In the genomic region with DNA sequence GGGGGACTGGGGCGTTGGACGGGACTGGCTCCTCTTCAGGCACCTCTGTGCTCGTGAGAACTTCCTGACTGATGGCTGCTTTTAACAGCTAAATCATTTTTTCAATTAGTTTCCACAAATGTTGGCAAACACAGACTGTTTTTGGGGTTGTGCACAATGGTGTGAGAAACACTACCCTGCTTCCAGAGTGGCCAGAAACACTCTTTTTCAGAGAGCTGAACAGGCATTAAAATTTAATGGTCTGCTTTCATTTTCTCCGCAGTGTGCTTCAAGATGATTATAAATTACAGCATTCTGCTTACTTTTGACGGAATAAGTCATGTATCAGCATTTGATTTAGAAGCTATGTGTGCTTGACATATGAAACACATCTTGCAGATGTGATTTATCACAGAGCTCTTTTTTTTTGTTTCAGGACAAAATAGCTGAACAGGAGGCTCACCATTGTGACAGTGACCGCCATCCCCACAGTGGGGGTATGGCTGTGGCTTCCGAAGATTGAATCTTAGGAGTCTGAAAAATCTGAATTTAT, we compare ENCODE assay signal across 14 cellular contexts.
A peak's percentile ranks its signal among the peaks of the same experiment; 100 is the strongest.
DNase-seq lines count a peak whose midpoint lies in the region; ATAC-seq and TF ChIP-seq lines count a peak whose summit lies in the region.
"Had no signal": no experiment of that assay in that cellular context is flagged by ENCODE, and none has a peak within 500 bp of the region (broad histone marks: within the 10 kb centered on the region; RNA-seq: fewer than 3 reads in every experiment).

No MANE protein-coding gene starts in this region.

- H3K27ac ChIP-seq in right atrium auricular region (peak overlapping the region in 1 of 2 donors; percentile 63), dorsolateral prefrontal cortex (peak overlapping the region in 55 of 59 donors; percentile 12 to 84 (median 69)), vagina (no peak overlapping the region)
- H3K27ac ChIP-seq: HL-60, left lung, SK-N-MC had no signal

- H3K36me3 Mint-ChIP-seq in naive B cell: peaks cover 6 to 7% of the 10 kb centered on the region in 2 donors
- H3K36me3 Mint-ChIP-seq in activated CD8-positive, alpha-beta T cell treated with anti-CD3 and anti-CD28 coated beads for 36 hours (ENCODE audit: low read depth): no peaks in the 10 kb centered on the region

- peaks cover 0 to 11% (median 11%) of the 10 kb centered on the region in 3 donors for H3K27me3 Mint-ChIP-seq in naive B cell
- H3K27me3 Mint-ChIP-seq in activated CD8-positive, alpha-beta T cell treated with anti-CD3 and anti-CD28 coated beads for 36 hours: no peaks in the 10 kb centered on the region

- POLR2A ChIA-PET in activated CD8-positive, alpha-beta T cell treated with anti-CD3 and anti-CD28 coated beads for 36 hours (lab: Charles Lee): no interaction called here

- ATAC-seq in naive B cell (ENCODE audit: low read depth in 2 of 2): no peak
- ATAC-seq in activated CD8-positive, alpha-beta T cell treated with anti-CD3 and anti-CD28 coated beads for 36 hours: no peak

- TF ChIP-seq CTCF in right atrium auricular region (IDR thresholded peaks at IDR 0.05) (no peak), dorsolateral prefrontal cortex (IDR thresholded peaks at IDR 0.05 in 54 of 56, conservative IDR thresholded peaks at IDR 0.05 in 2 of 56; ENCODE audit: low read depth in 1 of 56, partially characterized antibody in 56 of 56) (peak in 1 of 56 donors; percentile 11), vagina (IDR thresholded peaks at IDR 0.05) (no peak)
- TF ChIP-seq CTCF in activated CD8-positive, alpha-beta T cell treated with anti-CD3 and anti-CD28 coated beads for 36 hours (IDR thresholded peaks at IDR 0.05): no peak

- H3K36me3 ChIP-seq in right atrium auricular region (no peaks in the 10 kb centered on the region), vagina (no peaks in the 10 kb centered on the region)
- H3K36me3 ChIP-seq: left lung had no signal

- no peaks in the 10 kb centered on the region for H3K9me3 ChIP-seq in right atrium auricular region
- no peaks in the 10 kb centered on the region for H3K9me3 ChIP-seq in vagina
- H3K9me3 ChIP-seq: left lung had no signal

- H3K4me1 Mint-ChIP-seq in naive B cell: peaks cover 5 to 13% (median 9%) of the 10 kb centered on the region in 3 donors
- peaks cover 5% of the 10 kb centered on the region for H3K4me1 Mint-ChIP-seq in activated CD8-positive, alpha-beta T cell treated with anti-CD3 and anti-CD28 coated beads for 36 hours (ENCODE audit: low read depth)

- no peaks in the 10 kb centered on the region for H3K27me3 ChIP-seq in right atrium auricular region
- peaks cover 0 to 4% (median 0%) of the 10 kb centered on the region in 45 donors for H3K27me3 ChIP-seq in dorsolateral prefrontal cortex
- H3K27me3 ChIP-seq in vagina: no peaks in the 10 kb centered on the region
- H3K27me3 ChIP-seq: left lung had no signal

- peaks cover 0 to 2% (median 0%) of the 10 kb centered on the region in 7 donors for H3K9me3 Mint-ChIP-seq in naive B cell
- H3K9me3 Mint-ChIP-seq in activated CD8-positive, alpha-beta T cell treated with anti-CD3 and anti-CD28 coated beads for 36 hours: no peaks in the 10 kb centered on the region

- peak overlapping the region; percentile 76 to 90 (median 82) for H3K4me3 Mint-ChIP-seq in naive B cell
- H3K4me3 Mint-ChIP-seq in activated CD8-positive, alpha-beta T cell treated with anti-CD3 and anti-CD28 coated beads for 36 hours: no peak overlapping the region

- intact Hi-C loops in cardiac septum (cut with DNase I) (no loop called here), dorsolateral prefrontal cortex (cut with DNase I) (no loop called here), vagina (cut with DNase I) (no loop called here)
- intact Hi-C loops in activated CD8-positive, alpha-beta T cell treated with anti-CD3 and anti-CD28 coated beads for 36 hours (cut with micrococcal nuclease): no loop called here

- DNase-seq in right atrium auricular region (ENCODE audit: low spot score) (no peak), cardiac septum (ENCODE audit: low spot score) (no peak), dorsolateral prefrontal cortex (no peak), naive B cell (no peak), vagina (ENCODE audit: extremely low spot score in 2 of 2) (no peak), COR-L47 (lab: John Stamatoyannopoulos, UW) (no peak), DMS79 (lab: John Stamatoyannopoulos, UW) (no peak)
- DNase-seq in activated CD8-positive, alpha-beta T cell treated with anti-CD3 and anti-CD28 coated beads for 36 hours: no peak
- DNase-seq: AML-193; NCI-H1417 treated with DMSO at 0.1 percent for 48 hours; stimulated activated CD4-positive, alpha-beta T cell treated with anti-CD3 and anti-CD28 coated beads, Interleukin-2, amount 100 ng/mL, for 24 hours had no signal

- H3K27ac Mint-ChIP-seq in naive B cell: no peak overlapping the region
- H3K27ac Mint-ChIP-seq in activated CD8-positive, alpha-beta T cell treated with anti-CD3 and anti-CD28 coated beads for 36 hours: no peak overlapping the region

- TF ChIP-seq POLR2A in vagina (IDR thresholded peaks at IDR 0.05): no peak

- peaks cover 0 to 37% of the 10 kb centered on the region in 2 donors for H3K4me1 ChIP-seq in right atrium auricular region
- H3K4me1 ChIP-seq in vagina: peaks cover 19% of the 10 kb centered on the region
- H3K4me1 ChIP-seq: left lung had no signal

- H3K4me3 ChIP-seq in right atrium auricular region: peak overlapping the region; percentile 3 to 31
- H3K4me3 ChIP-seq in dorsolateral prefrontal cortex: peak overlapping the region; percentile 5 to 77 (median 56)
- H3K4me3 ChIP-seq in vagina: peak overlapping the region; percentile 20 to 31
- H3K4me3 ChIP-seq: left lung, SK-N-MC had no signal

- CTCF ChIA-PET in activated CD8-positive, alpha-beta T cell treated with anti-CD3 and anti-CD28 coated beads for 36 hours (lab: Charles Lee): interaction anchor here (0.8 kb wide), 1 partner anchor 97 kb away, joined by 3 read pairs; no protein-coding TSS in a partner anchor
